In the genomic region with DNA sequence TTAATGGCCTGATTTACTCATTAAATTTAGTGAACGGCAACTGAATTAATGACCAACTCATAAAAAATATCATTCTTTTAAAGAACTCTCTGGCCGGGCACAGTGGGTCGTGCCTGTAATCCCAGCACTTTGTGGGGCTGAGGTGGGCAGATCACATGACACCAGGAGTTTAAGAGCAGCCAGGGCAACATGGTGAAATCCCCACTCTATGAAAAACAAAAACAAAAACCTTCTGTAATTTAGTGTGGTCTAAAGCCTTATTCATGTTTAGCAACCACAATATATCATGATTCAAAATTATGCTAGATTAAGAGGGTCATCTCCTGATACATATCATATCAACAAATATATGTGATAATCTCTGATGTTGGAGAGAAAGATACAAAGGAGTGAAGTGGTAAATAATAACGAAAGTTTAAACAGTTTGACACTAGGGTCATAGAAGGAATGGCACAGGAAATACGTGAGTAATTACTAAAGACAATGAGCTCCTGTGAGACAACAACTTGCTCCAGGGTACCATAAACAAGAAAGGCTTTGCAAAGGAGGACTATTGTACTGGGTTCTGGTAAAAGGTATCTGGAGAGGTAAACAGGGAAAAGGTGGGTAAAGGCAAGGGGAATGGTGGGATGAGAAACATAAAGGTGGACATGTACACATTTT, we compare ENCODE assay signal across 17 cellular contexts.
"Had no signal": no experiment of that assay in that cellular context is flagged by ENCODE, and none has a peak within 500 bp of the region (broad histone marks: within the 10 kb centered on the region; RNA-seq: fewer than 3 reads in every experiment).

No MANE protein-coding gene starts in this region.

- ATAC-seq: activated naive CD8-positive, alpha-beta T cell treated with anti-CD3 and anti-CD28 coated beads, Interleukin-2, amount 50 U/mL, for 24 hours; gastrocnemius medialis; heart right ventricle; naive thymus-derived CD4-positive, alpha-beta T cell; stimulated activated memory B cell treated with anti-CD40 and anti-IgM and Interleukin-4, amounts not matched to agents 10 μg/mL and 1 μg/mL and 100 μg/mL, for 72 hours; T-helper 17 cell had no signal

- H3K4me3 ChIP-seq: gastrocnemius medialis, heart right ventricle, lung, tibial artery had no signal

- FAIRE-seq: bronchial epithelial cell, urothelium cell line had no signal

- H3K36me3 ChIP-seq: gastrocnemius medialis, heart right ventricle, tibial artery had no signal

- H3K27ac Mint-ChIP-seq: activated naive CD4-positive, alpha-beta T cell treated with anti-CD3 and anti-CD28 coated beads for 36 hours; activated naive CD8-positive, alpha-beta T cell treated with anti-CD3 and anti-CD28 coated beads, Interleukin-2, amount 50 U/mL, for 24 hours; activated T-helper 2 cell treated with anti-CD3 and anti-CD28 coated beads, Interferon-gamma antibody, Interleukin-2, Interleukin-4, amounts not matched to agents 10 μg/mL and 5 μg/mL and 100 μg/mL, durations not matched to agents 14 hours and 24 hours and 36 hours; dendritic cell treated with granulocyte-macrophage colony-stimulating factor and Interleukin-4, amounts not matched to agents 40 ng/mL and 50 ng/mL, for 4 days; naive thymus-derived CD4-positive, alpha-beta T cell; stimulated activated memory B cell treated with anti-CD40 and anti-IgM and Interleukin-4, amounts not matched to agents 10 μg/mL and 1 μg/mL and 100 μg/mL, for 72 hours had no signal

- DNase-seq: activated CD4-positive, alpha-beta T cell treated with anti-CD3 and anti-CD28 coated beads for 4 hours; activated naive CD4-positive, alpha-beta T cell treated with anti-CD3 and anti-CD28 coated beads for 36 hours; activated naive CD8-positive, alpha-beta T cell treated with anti-CD3 and anti-CD28 coated beads, Interleukin-2, amount 50 U/mL, for 24 hours; aorta; erythroblast; gastrocnemius medialis; heart right ventricle; naive thymus-derived CD4-positive, alpha-beta T cell; stimulated activated CD4-positive, alpha-beta T cell treated with anti-CD3 and anti-CD28 coated beads, Interleukin-12 subunit alpha, Interleukin-12 subunit beta, amount 100 ng/mL, for 4 hours; T-helper 17 cell; tibial artery had no signal

- H3K27ac ChIP-seq: gastrocnemius medialis, heart right ventricle, tibial artery had no signal

- H3K9me3 ChIP-seq: gastrocnemius medialis, heart right ventricle, tibial artery had no signal

- H3K9me3 Mint-ChIP-seq: activated naive CD4-positive, alpha-beta T cell treated with anti-CD3 and anti-CD28 coated beads for 36 hours; activated naive CD8-positive, alpha-beta T cell treated with anti-CD3 and anti-CD28 coated beads, Interleukin-2, amount 50 U/mL, for 24 hours; activated T-helper 2 cell treated with anti-CD3 and anti-CD28 coated beads, Interferon-gamma antibody, Interleukin-2, Interleukin-4, amounts not matched to agents 10 μg/mL and 5 μg/mL and 100 μg/mL, durations not matched to agents 14 hours and 24 hours and 36 hours; dendritic cell treated with granulocyte-macrophage colony-stimulating factor and Interleukin-4, amounts not matched to agents 40 ng/mL and 50 ng/mL, for 4 days; stimulated activated memory B cell treated with anti-CD40 and anti-IgM and Interleukin-4, amounts not matched to agents 10 μg/mL and 1 μg/mL and 100 μg/mL, for 72 hours had no signal

- H3K4me3 Mint-ChIP-seq: activated naive CD4-positive, alpha-beta T cell treated with anti-CD3 and anti-CD28 coated beads for 36 hours; activated naive CD8-positive, alpha-beta T cell treated with anti-CD3 and anti-CD28 coated beads, Interleukin-2, amount 50 U/mL, for 24 hours; dendritic cell treated with granulocyte-macrophage colony-stimulating factor and Interleukin-4, amounts not matched to agents 40 ng/mL and 50 ng/mL, for 4 days; naive thymus-derived CD4-positive, alpha-beta T cell; stimulated activated memory B cell treated with anti-CD40 and anti-IgM and Interleukin-4, amounts not matched to agents 10 μg/mL and 1 μg/mL and 100 μg/mL, for 72 hours; T-helper 17 cell had no signal

- H3K36me3 Mint-ChIP-seq: stimulated activated memory B cell treated with anti-CD40 and anti-IgM and Interleukin-4, amounts not matched to agents 10 μg/mL and 1 μg/mL and 100 μg/mL, for 72 hours had no signal

- H3K27me3 ChIP-seq: tibial artery had no signal
